In the genomic region with DNA sequence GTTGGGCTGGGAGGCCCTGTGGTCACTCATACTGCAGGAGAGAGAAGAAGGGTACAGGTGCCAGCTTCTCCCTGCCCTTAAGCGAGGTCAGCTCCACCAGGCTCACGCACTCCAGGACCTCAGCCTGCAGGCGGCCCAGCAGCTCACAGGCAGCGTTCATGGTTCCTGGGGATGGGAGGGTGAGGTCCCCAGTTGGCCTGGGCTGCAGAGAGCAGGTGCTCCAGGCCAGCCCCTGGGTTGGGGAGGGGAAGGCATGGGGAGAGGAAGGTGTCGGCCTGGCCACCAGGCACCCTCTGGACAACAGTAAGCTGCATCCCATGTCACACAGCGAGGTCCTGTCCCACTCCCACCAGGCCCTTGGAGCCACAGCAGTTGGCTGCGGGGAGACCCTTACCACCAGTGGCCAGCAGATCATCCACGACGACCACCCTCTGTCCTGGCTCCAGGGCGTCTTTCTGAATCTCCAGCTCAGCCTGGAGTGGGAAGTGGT, we compare ENCODE assay signal across 10 cellular contexts. TPM values are rescaled to one million over a fixed set of nuclear protein-coding genes. Genes with fewer than 3 reads are reported as not detected.
DNase-seq lines count a peak whose midpoint lies in the region; ATAC-seq and TF ChIP-seq lines count a peak whose summit lies in the region.
"Had no signal": no experiment of that assay in that cellular context is flagged by ENCODE, and none has a peak within 500 bp of the region (broad histone marks: within the 10 kb centered on the region; RNA-seq: fewer than 3 reads in every experiment).

No MANE protein-coding gene starts in this region.

- H3K27me3 ChIP-seq in neural progenitor cell, result no peaks in the 10 kb centered on the region

- no peak overlapping the region for H3K4me2 ChIP-seq in neural progenitor cell

- H4K20me1 ChIP-seq in neural progenitor cell (ENCODE audit: low read depth), result peaks cover 53% of the 10 kb centered on the region

- H3K27ac ChIP-seq in neural progenitor cell, result peak overlapping the region; percentile 70

- no peaks in the 10 kb centered on the region for H3K9me3 ChIP-seq in neural progenitor cell (ENCODE audit: low read depth)

- TF ChIP-seq CTCF in neural progenitor cell (IDR thresholded peaks at IDR 0.05) (no peak), endothelial cell (IDR thresholded peaks at IDR 0.05; ENCODE audit: unreplicated experiment) (no peak)

- H3K4me1 Mint-ChIP-seq in activated naive CD8-positive, alpha-beta T cell treated with anti-CD3 and anti-CD28 coated beads, Interleukin-2, amount 10 ng/mL, durations not matched to agents 7 days and 5 days, result peaks cover 14% of the 10 kb centered on the region
- peaks cover 3% of the 10 kb centered on the region for H3K4me1 Mint-ChIP-seq in neural progenitor cell
- H3K4me1 Mint-ChIP-seq in endothelial cell (ENCODE audit: unreplicated experiment), result no peaks in the 10 kb centered on the region

- no peaks in the 10 kb centered on the region for H3K27me3 Mint-ChIP-seq in activated naive CD8-positive, alpha-beta T cell treated with anti-CD3 and anti-CD28 coated beads, Interleukin-2, amount 10 ng/mL, durations not matched to agents 7 days and 5 days
- peaks cover 11% of the 10 kb centered on the region for H3K27me3 Mint-ChIP-seq in neural progenitor cell (ENCODE audit: insufficient read depth, low read depth)
- peaks cover 6% of the 10 kb centered on the region for H3K27me3 Mint-ChIP-seq in endothelial cell (ENCODE audit: unreplicated experiment)
- H3K27me3 Mint-ChIP-seq: progenitor cell of endocrine pancreas had no signal

- H3F3A ChIP-seq in neural progenitor cell (ENCODE audit: low read depth), result peaks cover 63% of the 10 kb centered on the region

- no peak for ATAC-seq in activated naive CD8-positive, alpha-beta T cell treated with anti-CD3 and anti-CD28 coated beads, Interleukin-2, amount 10 ng/mL, durations not matched to agents 7 days and 5 days (ENCODE audit: low read depth)
- no peak for ATAC-seq in HG02610 (IDR thresholded peaks at IDR 0.05; ENCODE audit: unreplicated experiment)

- no peak overlapping the region for H3K9ac ChIP-seq in neural progenitor cell

- peak overlapping the region; percentile 96 for H3K4me3 Mint-ChIP-seq in activated naive CD8-positive, alpha-beta T cell treated with anti-CD3 and anti-CD28 coated beads, Interleukin-2, amount 10 ng/mL, durations not matched to agents 7 days and 5 days
- peak overlapping the region; percentile 87 for H3K4me3 Mint-ChIP-seq in neural progenitor cell
- H3K4me3 Mint-ChIP-seq in endothelial cell (ENCODE audit: unreplicated experiment), result no peak overlapping the region

- no peak overlapping the region for H2AFZ ChIP-seq in neural progenitor cell (replicated peaks)

- H3K36me3 Mint-ChIP-seq in activated naive CD8-positive, alpha-beta T cell treated with anti-CD3 and anti-CD28 coated beads, Interleukin-2, amount 10 ng/mL, durations not matched to agents 7 days and 5 days, result peaks cover 12% of the 10 kb centered on the region
- H3K36me3 Mint-ChIP-seq in neural progenitor cell (peaks cover 4% of the 10 kb centered on the region), endothelial cell (ENCODE audit: low read depth, unreplicated experiment) (no peaks in the 10 kb centered on the region)

- peak overlapping the region; percentile 95 for H3K27ac Mint-ChIP-seq in activated naive CD8-positive, alpha-beta T cell treated with anti-CD3 and anti-CD28 coated beads, Interleukin-2, amount 10 ng/mL, durations not matched to agents 7 days and 5 days
- H3K27ac Mint-ChIP-seq in neural progenitor cell (no peak overlapping the region), endothelial cell (ENCODE audit: unreplicated experiment) (no peak overlapping the region)
- H3K27ac Mint-ChIP-seq: progenitor cell of endocrine pancreas had no signal

- no peaks in the 10 kb centered on the region for H3K9me3 Mint-ChIP-seq in activated naive CD8-positive, alpha-beta T cell treated with anti-CD3 and anti-CD28 coated beads, Interleukin-2, amount 10 ng/mL, durations not matched to agents 7 days and 5 days
- H3K9me3 Mint-ChIP-seq in neural progenitor cell (no peaks in the 10 kb centered on the region), endothelial cell (ENCODE audit: unreplicated experiment) (no peaks in the 10 kb centered on the region)

- peak overlapping the region; percentile 85 for H3K4me3 ChIP-seq in Jurkat, Clone E6-1 (ENCODE audit: low read length)
- H3K4me3 ChIP-seq in neural progenitor cell, result no peak overlapping the region

- H3K79me2 ChIP-seq in neural progenitor cell (ENCODE audit: low read depth), result peaks cover 37% of the 10 kb centered on the region

- peaks cover 5% of the 10 kb centered on the region for H3K4me1 ChIP-seq in neural progenitor cell

- POLR2A ChIA-PET in activated naive CD8-positive, alpha-beta T cell treated with anti-CD3 and anti-CD28 coated beads, Interleukin-2, amount 10 ng/mL, durations not matched to agents 7 days and 5 days (lab: Charles Lee), result interaction anchor here (0.8 to 4.9 kb wide), 9 partner anchors 26 to 408 kb away, joined by 3 to 40 read pairs (median 7); a partner anchor contains a TSS

- H3K36me3 ChIP-seq in neural progenitor cell, result no peaks in the 10 kb centered on the region

- DNase-seq in NCI-H1417 (lab: John Stamatoyannopoulos, UW) (peak in 2 of 3 experiments; percentile 12 to 49), NCI-H1417 treated with DMSO at 0.1 percent for 48 hours (lab: John Stamatoyannopoulos, UW) (no peak), neural progenitor cell (ENCODE audit: low spot score) (no peak), NCI-H146 treated with DMSO at 0.1 percent for 48 hours (lab: John Stamatoyannopoulos, UW; ENCODE audit: unreplicated experiment) (no peak), endothelial cell (ENCODE audit: low spot score) (no peak)
- no peak for DNase-seq in Jurkat, Clone E6-1 (ENCODE audit: low read depth, low spot score)
- no peak for DNase-seq in activated naive CD8-positive, alpha-beta T cell treated with anti-CD3 and anti-CD28 coated beads, Interleukin-2, amount 10 ng/mL, durations not matched to agents 7 days and 5 days
- DNase-seq: ACHN had no signal

RNA-seq across cellular contexts. Expression of a gene that starts 2.0 kb away (rescaled TPM):
- polyA plus RNA-seq in Jurkat, Clone E6-1 (2012; ENCODE audit: insufficient read depth, insufficient read length), result 328 TPM
- 100 to 1,000 TPM; 124 to 139 TPM for total RNA-seq in activated naive CD8-positive, alpha-beta T cell treated with anti-CD3 and anti-CD28 coated beads, Interleukin-2, amount 10 ng/mL, durations not matched to agents 7 days and 5 days
- total RNA-seq in neural progenitor cell (ENCODE audit: low replicate concordance), result 53.4 and 150 TPM in 2 replicates
- total RNA-seq in endothelial cell (ENCODE audit: unreplicated experiment), result 80.7 TPM

RNA-seq across cellular contexts. Expression of a gene that starts 6.1 kb away (rescaled TPM):
- 93.9 TPM for polyA plus RNA-seq in Jurkat, Clone E6-1 (2012; ENCODE audit: insufficient read depth, insufficient read length)
- 100 to 1,000 TPM; 135 to 140 TPM for total RNA-seq in activated naive CD8-positive, alpha-beta T cell treated with anti-CD3 and anti-CD28 coated beads, Interleukin-2, amount 10 ng/mL, durations not matched to agents 7 days and 5 days
- total RNA-seq in neural progenitor cell (ENCODE audit: low replicate concordance), result 7.8 and 57.9 TPM in 2 replicates
- total RNA-seq in endothelial cell (ENCODE audit: unreplicated experiment), result 16.2 TPM

RNA-seq across cellular contexts. Expression of a gene that starts 24.7 kb away (rescaled TPM):
- 194 TPM for polyA plus RNA-seq in Jurkat, Clone E6-1 (2012; ENCODE audit: insufficient read depth, insufficient read length)
- 100 to 1,000 TPM; 206 to 220 TPM for total RNA-seq in activated naive CD8-positive, alpha-beta T cell treated with anti-CD3 and anti-CD28 coated beads, Interleukin-2, amount 10 ng/mL, durations not matched to agents 7 days and 5 days
- total RNA-seq in neural progenitor cell (ENCODE audit: low replicate concordance), result 5.5 and 26.9 TPM in 2 replicates
- total RNA-seq in endothelial cell (ENCODE audit: unreplicated experiment), result 428 TPM

RNA-seq across cellular contexts. Expression of a gene that starts 47.0 kb away (rescaled TPM):
- 9.3 TPM for polyA plus RNA-seq in Jurkat, Clone E6-1 (2012; ENCODE audit: insufficient read depth, insufficient read length)
- total RNA-seq in activated naive CD8-positive, alpha-beta T cell treated with anti-CD3 and anti-CD28 coated beads, Interleukin-2, amount 10 ng/mL, durations not matched to agents 7 days and 5 days, result 10 to 100 TPM; 50.9 to 51.8 TPM
- total RNA-seq in neural progenitor cell (ENCODE audit: low replicate concordance) (5.0 and 11.6 TPM in 2 replicates), endothelial cell (ENCODE audit: unreplicated experiment) (24.7 TPM)

RNA-seq across cellular contexts. Expression of a gene that starts 47.2 kb away (rescaled TPM):
- polyA plus RNA-seq in Jurkat, Clone E6-1 (2012; ENCODE audit: insufficient read depth, insufficient read length), result 203 TPM
- total RNA-seq in activated naive CD8-positive, alpha-beta T cell treated with anti-CD3 and anti-CD28 coated beads, Interleukin-2, amount 10 ng/mL, durations not matched to agents 7 days and 5 days, result 10 to 100 TPM; 47.4 to 50.9 TPM
- 31.8 and 48.5 TPM in 2 replicates for total RNA-seq in neural progenitor cell (ENCODE audit: low replicate concordance)
- 65.3 TPM for total RNA-seq in endothelial cell (ENCODE audit: unreplicated experiment)

Comparison
In these comparisons a context has a peak if more than half of its experiments do, and no peak if none do; other contexts are left out.
1. DNase-seq: peak in NCI-H1417 (2 of 3); none in NCI-H1417 treated with DMSO at 0.1 percent for 48 hours (single experiment), Jurkat, Clone E6-1 (single experiment), activated naive CD8-positive, alpha-beta T cell treated with anti-CD3 and anti-CD28 coated beads, Interleukin-2, amount 10 ng/mL, durations not matched to agents 7 days and 5 days (single experiment), neural progenitor cell (single experiment), NCI-H146 treated with DMSO at 0.1 percent for 48 hours (single experiment) and endothelial cell (single experiment).